In the genomic region with DNA sequence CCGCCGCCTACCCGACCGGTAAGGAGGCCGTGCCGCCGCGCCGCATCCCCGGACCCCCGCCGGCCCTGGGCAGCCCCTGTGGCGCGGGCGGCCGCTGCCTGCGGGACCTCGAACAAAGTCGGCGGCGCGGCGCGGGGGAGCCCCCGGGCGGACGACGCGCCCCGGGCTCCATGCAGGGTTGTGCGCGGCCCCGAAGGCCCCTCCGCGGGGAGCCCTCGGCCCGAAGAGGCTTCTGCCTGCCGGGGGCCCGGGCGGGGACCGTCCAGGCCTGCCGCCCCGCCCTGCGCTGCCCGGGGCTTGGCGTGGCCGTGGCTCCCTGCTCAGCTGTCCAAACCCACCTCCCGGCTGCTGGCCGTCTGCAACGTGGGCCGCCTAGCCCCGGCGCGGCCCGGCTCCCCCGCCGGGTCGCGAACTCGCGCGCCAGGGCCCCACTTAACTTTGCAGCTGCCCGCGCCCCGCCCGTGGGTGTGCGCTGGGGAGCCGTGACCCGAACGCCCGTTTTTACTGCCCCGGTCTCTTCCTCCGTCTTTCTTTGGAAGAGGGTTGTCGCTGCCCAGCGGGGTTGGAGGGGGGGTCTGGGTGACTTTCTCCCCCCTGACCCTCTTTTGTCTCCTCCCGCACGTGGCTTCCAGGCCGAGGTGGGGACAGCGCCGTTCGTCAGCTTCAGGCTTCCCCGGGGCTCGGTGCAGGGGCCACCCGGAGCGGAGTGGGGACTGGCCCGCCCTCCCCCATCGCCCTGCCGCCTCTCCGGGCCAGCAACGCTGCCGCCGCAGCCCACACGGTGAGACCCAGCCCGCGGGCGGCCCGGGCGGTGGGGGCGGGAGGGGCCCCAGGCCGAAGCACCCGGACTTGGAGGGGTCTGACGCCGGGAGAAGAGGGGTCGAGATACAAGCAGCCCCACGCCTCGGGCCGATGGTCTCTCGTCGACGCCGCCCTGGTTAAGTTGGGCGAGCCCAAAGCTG, we compare ENCODE assay signal across 8 cellular contexts. TPM values are rescaled to one million over a fixed set of nuclear protein-coding genes. Genes with fewer than 3 reads are reported as not detected.
A peak's percentile ranks its signal among the peaks of the same experiment; 100 is the strongest.
DNase-seq lines count a peak whose midpoint lies in the region; ATAC-seq, FAIRE-seq and TF ChIP-seq lines count a peak whose summit lies in the region.

No MANE protein-coding gene starts in this region.

- H3K9me3 ChIP-seq in MG63 (no peaks in the 10 kb centered on the region), ovary (no peaks in the 10 kb centered on the region)

- no peak for FAIRE-seq in H54 (lab: Jason Lieb, UNC)

- H3K36me3 Mint-ChIP-seq in activated T-helper 17 cell treated with anti-CD3 and anti-CD28 coated beads, Interleukin-2, amount 50 U/mL, for 72 hours (ENCODE audit: low read depth): peaks cover 40% of the 10 kb centered on the region

- peak overlapping the region; percentile 96 for H3K4me3 ChIP-seq in GM12875 (ENCODE audit: low read depth, low read length)
- peak overlapping the region; percentile 72 for H3K4me3 ChIP-seq in MG63
- H3K4me3 ChIP-seq in ovary: peak overlapping the region; percentile 84

- no peaks in the 10 kb centered on the region for H3K27me3 Mint-ChIP-seq in activated T-helper 17 cell treated with anti-CD3 and anti-CD28 coated beads, Interleukin-2, amount 50 U/mL, for 72 hours

- TF ChIP-seq POLR2A in H54 (IDR thresholded peaks at IDR 0.05; ENCODE audit: low read depth, low read length) (no peak), ovary (IDR thresholded peaks at IDR 0.05) (no peak)

- H3K4me3 Mint-ChIP-seq in activated T-helper 17 cell treated with anti-CD3 and anti-CD28 coated beads, Interleukin-2, amount 50 U/mL, for 72 hours: peak overlapping the region; percentile 91

- TF ChIP-seq CTCF in GM12875 (IDR thresholded peaks at IDR 0.05; ENCODE audit: borderline replicate concordance, insufficient read depth, low read depth, low read length) (no peak), foreskin keratinocyte (conservative IDR thresholded peaks at IDR 0.05) (no peak), ovary (IDR thresholded peaks at IDR 0.05) (no peak)

- H3K27ac ChIP-seq in foreskin keratinocyte: peak overlapping the region; percentile 93
- peak overlapping the region; percentile 61 to 90 for H3K27ac ChIP-seq in ovary

- TF ChIP-seq EP300 in ovary (IDR thresholded peaks at IDR 0.05): no peak

- ATAC-seq in activated T-helper 17 cell treated with anti-CD3 and anti-CD28 coated beads, Interleukin-2, amount 50 U/mL, for 72 hours (replicated peaks): peak; percentile 30
- ATAC-seq in foreskin keratinocyte: peak; percentile 7

- DNase-seq in H54 (ENCODE audit: insufficient read length, low spot score) (peak; percentile 19), MG63 (peak; percentile 29), foreskin keratinocyte (no peak), ovary (peak; percentile 25 to 61 (median 51)), COLO829 (ENCODE audit: low spot score) (no peak), NCI-H1930 (lab: John Stamatoyannopoulos, UW) (no peak)

- H3K27me3 ChIP-seq in MG63 (no peaks in the 10 kb centered on the region), foreskin keratinocyte (no peaks in the 10 kb centered on the region), ovary (no peaks in the 10 kb centered on the region)

- peaks cover 32% of the 10 kb centered on the region for H3K4me1 Mint-ChIP-seq in activated T-helper 17 cell treated with anti-CD3 and anti-CD28 coated beads, Interleukin-2, amount 50 U/mL, for 72 hours

- no peaks in the 10 kb centered on the region for H3K9me3 Mint-ChIP-seq in activated T-helper 17 cell treated with anti-CD3 and anti-CD28 coated beads, Interleukin-2, amount 50 U/mL, for 72 hours

- H3K27ac Mint-ChIP-seq in activated T-helper 17 cell treated with anti-CD3 and anti-CD28 coated beads, Interleukin-2, amount 50 U/mL, for 72 hours: peak overlapping the region; percentile 92

- peaks cover 30% of the 10 kb centered on the region for H3K4me1 ChIP-seq in foreskin keratinocyte
- H3K4me1 ChIP-seq in ovary (ENCODE audit: insufficient read depth): peaks cover 13% of the 10 kb centered on the region

- intact Hi-C loops in ovary (cut with DNase I): loop anchor here in 3 of 4 donors (5.0 to 10.0 kb wide), 4 partner anchors 192 to 385 kb away; partner anchors contain the start of gene CAND1 (in 1 of the 3)

- H3K36me3 ChIP-seq in MG63 (peaks cover 32% of the 10 kb centered on the region), ovary (no peaks in the 10 kb centered on the region)

- WGBS in ovary, 3 donors: 0 to 1% (median 1%) methylated on average over 75 to 112 of the region's 112 CpGs

RNA-seq across cellular contexts. Expression of gene DYRK2, which starts 0.9 kb away (rescaled TPM):
- 16.5 and 23.1 TPM in 2 replicates for total RNA-seq in MG63 (2014; rRNA removed; shearing (Covaris generic); ENCODE audit: low replicate concordance)
- total RNA-seq in activated T-helper 17 cell treated with anti-CD3 and anti-CD28 coated beads, Interleukin-2, amount 50 U/mL, for 72 hours: 10 to 100 TPM; 16.6 to 17.6 TPM
- total RNA-seq in foreskin keratinocyte (18.3 and 20.5 TPM in 2 replicates), ovary (10 to 100 TPM; 10.1 to 23.6 (median 20.2) TPM)
- polyA plus RNA-seq in foreskin keratinocyte (5.9 and 7.7 TPM in 2 replicates), ovary (10 to 100 TPM in 1 of 2 donors, 1 to 10 TPM in 1; 7.4 to 15.4 TPM)

Comparison
In these comparisons a context has a peak if more than half of its experiments do, and no peak if none do; other contexts are left out.
1. DNase-seq: peak in H54 (single experiment), MG63 (single experiment) and ovary (5 of 5); none in foreskin keratinocyte (0 of 2), COLO829 (single experiment) and NCI-H1930 (0 of 2).
2. Peak in every context shown above with its lines, with median percentiles within 50 percentile points of each other: H3K4me3 ChIP-seq.